1 cellular context compared by ENCODE assay signal in genomic region chr1:77218477-77219165, GRCh38.
TF ChIP-seq lines count a peak whose summit lies in the region.

No MANE protein-coding gene starts in this region.

TF ChIP-seq in HCT116, 20 proteins besides CTCF, POLR2A, EP300 and RAD21 (continued from another document):
- no peak for TF ChIP-seq ZFX (IDR thresholded peaks at IDR 0.05)
- no peak for TF ChIP-seq ZBTB33 (IDR thresholded peaks at IDR 0.05; ENCODE audit: extremely low read depth, insufficient replicate concordance, low read length)
- no peak for TF ChIP-seq EGR1 (IDR thresholded peaks at IDR 0.05; ENCODE audit: low read depth)
- no peak for TF ChIP-seq TCF7L2 (IDR thresholded peaks at IDR 0.05; ENCODE audit: borderline replicate concordance, extremely low read depth, insufficient read depth, insufficient read length)
- no peak for TF ChIP-seq EZH2 (IDR thresholded peaks at IDR 0.05)
- no peak for TF ChIP-seq FOSL1 (IDR thresholded peaks at IDR 0.05; ENCODE audit: low read depth)
- no peak for TF ChIP-seq EZH2phosphoT487 (IDR thresholded peaks at IDR 0.05; ENCODE audit: borderline replicate concordance)
- no peak for TF ChIP-seq ATF3 (IDR thresholded peaks at IDR 0.05)
- no peak for TF ChIP-seq CEBPB (IDR thresholded peaks at IDR 0.05; ENCODE audit: low read depth)
- TF ChIP-seq, protein P1, sequence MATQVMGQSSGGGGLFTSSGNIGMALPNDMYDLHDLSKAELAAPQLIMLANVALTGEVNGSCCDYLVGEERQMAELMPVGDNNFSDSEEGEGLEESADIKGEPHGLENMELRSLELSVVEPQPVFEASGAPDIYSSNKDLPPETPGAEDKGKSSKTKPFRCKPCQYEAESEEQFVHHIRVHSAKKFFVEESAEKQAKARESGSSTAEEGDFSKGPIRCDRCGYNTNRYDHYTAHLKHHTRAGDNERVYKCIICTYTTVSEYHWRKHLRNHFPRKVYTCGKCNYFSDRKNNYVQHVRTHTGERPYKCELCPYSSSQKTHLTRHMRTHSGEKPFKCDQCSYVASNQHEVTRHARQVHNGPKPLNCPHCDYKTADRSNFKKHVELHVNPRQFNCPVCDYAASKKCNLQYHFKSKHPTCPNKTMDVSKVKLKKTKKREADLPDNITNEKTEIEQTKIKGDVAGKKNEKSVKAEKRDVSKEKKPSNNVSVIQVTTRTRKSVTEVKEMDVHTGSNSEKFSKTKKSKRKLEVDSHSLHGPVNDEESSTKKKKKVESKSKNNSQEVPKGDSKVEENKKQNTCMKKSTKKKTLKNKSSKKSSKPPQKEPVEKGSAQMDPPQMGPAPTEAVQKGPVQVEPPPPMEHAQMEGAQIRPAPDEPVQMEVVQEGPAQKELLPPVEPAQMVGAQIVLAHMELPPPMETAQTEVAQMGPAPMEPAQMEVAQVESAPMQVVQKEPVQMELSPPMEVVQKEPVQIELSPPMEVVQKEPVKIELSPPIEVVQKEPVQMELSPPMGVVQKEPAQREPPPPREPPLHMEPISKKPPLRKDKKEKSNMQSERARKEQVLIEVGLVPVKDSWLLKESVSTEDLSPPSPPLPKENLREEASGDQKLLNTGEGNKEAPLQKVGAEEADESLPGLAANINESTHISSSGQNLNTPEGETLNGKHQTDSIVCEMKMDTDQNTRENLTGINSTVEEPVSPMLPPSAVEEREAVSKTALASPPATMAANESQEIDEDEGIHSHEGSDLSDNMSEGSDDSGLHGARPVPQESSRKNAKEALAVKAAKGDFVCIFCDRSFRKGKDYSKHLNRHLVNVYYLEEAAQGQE (IDR thresholded peaks at IDR 0.05; ENCODE audit: low read depth): no peak
- TF ChIP-seq JUND (IDR thresholded peaks at IDR 0.05): no peak
- no peak for TF ChIP-seq POLR2AphosphoS5 (IDR thresholded peaks at IDR 0.05; ENCODE audit: low read depth, low read length)
- TF ChIP-seq ELF1 (IDR thresholded peaks at IDR 0.05; ENCODE audit: borderline replicate concordance, low read depth): no peak
- no peak for TF ChIP-seq CBX3 (IDR thresholded peaks at IDR 0.05; ENCODE audit: low read depth)
